Comparison of ENCODE assay signal across 15 cellular contexts in genomic region chr17:60107526-60108257, GRCh38. TPM values are rescaled to one million over a fixed set of nuclear protein-coding genes. Genes with fewer than 3 reads are reported as not detected.
DNase-seq lines count a peak whose midpoint lies in the region; ATAC-seq and TF ChIP-seq lines count a peak whose summit lies in the region.
"Had no signal": no experiment of that assay in that cellular context is flagged by ENCODE, and none has a peak within 500 bp of the region (broad histone marks: within the 10 kb centered on the region; RNA-seq: fewer than 3 reads in every experiment).

No MANE protein-coding gene starts in this region.

- WGBS in ovary, 3 donors: 83 to 87% (median 85%) methylated on average over 10 of the region's 10 CpGs

- no peak overlapping the region for H3K27ac ChIP-seq in osteoblast (ENCODE audit: low read depth, low read length)
- no peak overlapping the region for H3K27ac ChIP-seq in ascending aorta
- H3K27ac ChIP-seq in ovary: no peak overlapping the region
- H3K27ac ChIP-seq: coronary artery, skin epidermis had no signal

- intact Hi-C loops in ascending aorta (cut with DNase I): loop anchor here (10.0 kb wide), 2 partner anchors 327 to 457 kb away; no protein-coding TSS in a partner anchor
- intact Hi-C loops in ovary (cut with DNase I): loop anchor here in 1 of 4 donors (10.0 kb wide), 1 partner anchor 327 kb away; no protein-coding TSS in a partner anchor

- DNase-seq in EH (ENCODE audit: low read depth) (peak; percentile 58), KBM-7 (peak; percentile 22), cardiac fibroblast (ENCODE audit: low read depth in 2 of 2) (peak; percentile 34 to 45), osteoblast (ENCODE audit: insufficient read length, low spot score, missing footprints) (no peak), ascending aorta (ENCODE audit: low spot score in 2 of 2) (no peak), ovary (no peak)
- DNase-seq: Calu3; foreskin melanocyte; naive thymus-derived CD4-positive, alpha-beta T cell; NCI-H345; T-helper 9 cell had no signal

- no peak for ATAC-seq in HG02973 (IDR thresholded peaks at IDR 0.05; ENCODE audit: unreplicated experiment)
- ATAC-seq: naive thymus-derived CD4-positive, alpha-beta T cell had no signal

- H3K4me1 ChIP-seq in osteoblast (ENCODE audit: insufficient read depth, low read length): peaks cover 21% of the 10 kb centered on the region
- no peaks in the 10 kb centered on the region for H3K4me1 ChIP-seq in ascending aorta
- no peaks in the 10 kb centered on the region for H3K4me1 ChIP-seq in ovary (ENCODE audit: insufficient read depth)

- TF ChIP-seq EP300 in ovary (IDR thresholded peaks at IDR 0.05): no peak

- H3K4me3 ChIP-seq in cardiac fibroblast (replicated peaks in 1 of 2; ENCODE audit: low read depth in 2 of 2, low read length in 2 of 2) (no peak overlapping the region), osteoblast (ENCODE audit: insufficient read depth, low read length) (no peak overlapping the region), ascending aorta (no peak overlapping the region), ovary (no peak overlapping the region)
- H3K4me3 ChIP-seq: coronary artery, skin epidermis had no signal

- no peak for TF ChIP-seq POLR2A in ovary (IDR thresholded peaks at IDR 0.05)

- H3K79me2 ChIP-seq in osteoblast (ENCODE audit: insufficient read depth, low read length): no peaks in the 10 kb centered on the region

- H3K27me3 ChIP-seq in osteoblast (ENCODE audit: insufficient read depth, low read length) (no peaks in the 10 kb centered on the region), ascending aorta (no peaks in the 10 kb centered on the region), ovary (no peaks in the 10 kb centered on the region)

- no peak overlapping the region for H3K4me2 ChIP-seq in osteoblast (ENCODE audit: insufficient read depth, low read length)

- TF ChIP-seq CTCF in cardiac fibroblast (IDR thresholded peaks at IDR 0.05; ENCODE audit: low read depth, low read length) (peak; percentile 7), osteoblast (IDR thresholded peaks at IDR 0.05; ENCODE audit: extremely low read depth, low read depth, low read length) (peak; percentile 32), ascending aorta (IDR thresholded peaks at IDR 0.05) (no peak), ovary (IDR thresholded peaks at IDR 0.05) (no peak)

- peak overlapping the region; percentile 25 for H2AFZ ChIP-seq in osteoblast (ENCODE audit: low read length)

- H4K20me1 ChIP-seq in osteoblast (ENCODE audit: insufficient read depth, low read length): no peaks in the 10 kb centered on the region

- in situ Hi-C loops in KBM-7 (cut with MboI; ENCODE audit: low pct_unique_long_range_greater_than_20kb, low sequenced_read_pairs): no loop called here

- H3K9me3 ChIP-seq in osteoblast (ENCODE audit: low read depth, low read length): no peaks in the 10 kb centered on the region
- no peaks in the 10 kb centered on the region for H3K9me3 ChIP-seq in ascending aorta
- no peaks in the 10 kb centered on the region for H3K9me3 ChIP-seq in ovary

- no peaks in the 10 kb centered on the region for H3K36me3 ChIP-seq in osteoblast (ENCODE audit: insufficient read depth, low read length)
- no peaks in the 10 kb centered on the region for H3K36me3 ChIP-seq in ascending aorta
- H3K36me3 ChIP-seq in ovary: no peaks in the 10 kb centered on the region

RNA-seq across cellular contexts. Expression of gene HEATR6, which starts 29.0 kb away (rescaled TPM):
- total RNA-seq in osteoblast (20.9 and 23.2 TPM in 2 replicates), ascending aorta (22.9 TPM), ovary (10 to 100 TPM; 10.8 to 24.0 (median 18.8) TPM)
- 10 to 100 TPM in 1 of 2 donors, 1 to 10 TPM in 1; 7.6 to 19.3 TPM for polyA plus RNA-seq in ovary

RNA-seq across cellular contexts. Expression of gene CA4, which starts 42.1 kb away (rescaled TPM):
- total RNA-seq in osteoblast (not detected in 2 replicates), ascending aorta (35.3 TPM), ovary (10 to 100 TPM in 1 of 7 donors, 1 to 10 TPM in 6; 1.1 to 21.8 (median 3.1) TPM)
- polyA plus RNA-seq in ovary: 10 to 100 TPM in 1 of 2 donors, 1 to 10 TPM in 1; 9.4 to 39.3 TPM
- total RNA-seq: naive thymus-derived CD4-positive, alpha-beta T cell had no signal
- polyA plus RNA-seq: keratinocyte; naive thymus-derived CD4-positive, alpha-beta T cell had no signal

Comparison
In these comparisons a context has a peak if more than half of its experiments do, and no peak if none do; other contexts are left out.
1. DNase-seq: peak in EH (single experiment), KBM-7 (single experiment) and cardiac fibroblast (2 of 2); none in osteoblast (single experiment), ascending aorta (0 of 2) and ovary (0 of 5).
2. CTCF ChIP-seq: peak in cardiac fibroblast (single experiment) and osteoblast (single experiment); none in ascending aorta (0 of 3) and ovary (0 of 3).